Comparison of ENCODE assay signal across 18 cellular contexts in the genomic region with DNA sequence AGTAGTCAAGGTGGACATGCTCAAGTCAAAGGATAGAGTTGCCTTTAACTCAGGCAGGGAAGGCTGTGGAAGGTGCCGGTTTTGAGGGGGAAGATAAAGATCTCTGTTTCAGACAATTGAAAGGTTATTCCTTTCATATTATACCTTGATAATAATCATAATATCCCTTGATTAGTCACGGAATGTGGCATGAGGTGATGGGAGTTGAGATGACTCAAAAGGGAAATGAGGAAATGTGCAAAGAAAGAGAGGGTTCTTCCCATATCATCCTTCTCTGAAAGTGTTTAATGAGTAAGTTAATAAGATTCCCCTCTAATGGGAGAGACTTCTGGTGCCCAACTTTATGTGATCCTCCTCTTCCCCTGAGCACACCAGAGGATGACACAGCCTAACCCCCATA. TPM values are rescaled to one million over a fixed set of nuclear protein-coding genes. Genes with fewer than 3 reads are reported as not detected.
DNase-seq lines count a peak whose midpoint lies in the region; ATAC-seq and TF ChIP-seq lines count a peak whose summit lies in the region.
"Had no signal": no experiment of that assay in that cellular context is flagged by ENCODE, and none has a peak within 500 bp of the region (broad histone marks: within the 10 kb centered on the region; RNA-seq: fewer than 3 reads in every experiment).

No MANE protein-coding gene starts in this region.

- H3K79me2 ChIP-seq in PC-9 (ENCODE audit: low read depth): no peaks in the 10 kb centered on the region

- BruUV-seq in PC-9 (replicated peaks; lab: Mats Ljungman, UMichigan): no TSS peak

- intact Hi-C loops in PC-9 (cut with micrococcal nuclease; ENCODE audit: unreplicated experiment): no loop called here
- intact Hi-C loops in sciatic nerve (cut with DNase I): no loop called here

- TF ChIP-seq CTCF in PC-9 (conservative IDR thresholded peaks at IDR 0.05) (no peak), foreskin keratinocyte (conservative IDR thresholded peaks at IDR 0.05) (no peak)

- H4K20me1 ChIP-seq in PC-9 (ENCODE audit: insufficient read depth): no peaks in the 10 kb centered on the region

- no peaks in the 10 kb centered on the region for H3K36me3 ChIP-seq in PC-9 (ENCODE audit: low read depth)
- H3K36me3 ChIP-seq: BE2C, HAP-1 had no signal

- POLR2A ChIA-PET in PC-9 (lab: Charles Lee; ENCODE audit: unreplicated experiment): no interaction called here

- H3K27ac ChIP-seq in PC-9 (no peak overlapping the region; the same call in 1 of the 2 replicates), foreskin keratinocyte (no peak overlapping the region)
- H3K27ac ChIP-seq: GM23248 had no signal

- peak overlapping the region; percentile 46; the same call in 1 of the 2 replicates for H2AFZ ChIP-seq in PC-9
- H2AFZ ChIP-seq: GM23248 had no signal

- peaks cover 12% of the 10 kb centered on the region; the same call in 1 of the 2 replicates for H3F3A ChIP-seq in PC-9 (ENCODE audit: insufficient read depth, low read depth)

- H3K4me1 ChIP-seq in PC-9 (replicated peaks; ENCODE audit: insufficient read depth) (peaks cover 16% of the 10 kb centered on the region), foreskin keratinocyte (peaks cover 4% of the 10 kb centered on the region)
- H3K4me1 ChIP-seq: HAP-1 had no signal

- H3K9me3 ChIP-seq in PC-9 (ENCODE audit: insufficient read depth, low read depth): no peaks in the 10 kb centered on the region
- H3K9me3 ChIP-seq: HAP-1 had no signal

- H3K4me2 ChIP-seq in PC-9: peak overlapping the region; percentile 32

- H3K9me2 ChIP-seq in PC-9 (ENCODE audit: insufficient read depth): no peaks in the 10 kb centered on the region

- CTCF ChIA-PET in PC-9 (lab: Charles Lee): no interaction called here

- no peaks in the 10 kb centered on the region for H3K27me3 ChIP-seq in PC-9 (ENCODE audit: insufficient read depth, low read depth)
- H3K27me3 ChIP-seq in foreskin keratinocyte: peaks cover 11% of the 10 kb centered on the region
- H3K27me3 ChIP-seq: BE2C had no signal

- no peak overlapping the region for H3K4me3 ChIP-seq in PC-9
- H3K4me3 ChIP-seq: GM23248, HAP-1 had no signal

- ATAC-seq in foreskin keratinocyte: peak; percentile 41
- ATAC-seq in sciatic nerve: no peak

- DNase-seq in ELR (ENCODE audit: low read depth) (peak; percentile 1), PC-9 (peak in 1 of 2 experiments; percentile 59), foreskin keratinocyte (peak; percentile 17 to 34), sciatic nerve (ENCODE audit: low spot score) (no peak), NCI-H82 treated with DMSO at 0.1 percent for 48 hours (lab: John Stamatoyannopoulos, UW; ENCODE audit: unreplicated experiment) (no peak), MV-4-11 (lab: John Stamatoyannopoulos, UW) (no peak)
- DNase-seq: ACHN; BE2C; C1 segment of cervical spinal cord; CD4-positive, CD25-positive, alpha-beta regulatory T cell; CD8-positive, alpha-beta memory T cell; COR-L47; DMS 273 treated with DMSO at 0.1 percent for 48 hours; DMS53; DND-41; EL; GM23248 had no signal

RNA-seq across cellular contexts. Expression of gene HS3ST2, which starts 43.1 kb away (rescaled TPM):
- total RNA-seq in PC-9 (2021) (0.23 and 1.1 TPM in 2 replicates), foreskin keratinocyte (31.1 and 32.4 TPM in 2 replicates), sciatic nerve (2.6 TPM)
- polyA plus RNA-seq in foreskin keratinocyte: 34.3 and 36.2 TPM in 2 replicates
- total RNA-seq: CD4-positive, CD25-positive, alpha-beta regulatory T cell; CD8-positive, alpha-beta memory T cell; GM23248 had no signal
- polyA plus RNA-seq: CD4-positive, CD25-positive, alpha-beta regulatory T cell; CD8-positive, alpha-beta memory T cell; GM23248 had no signal

Comparison
In these comparisons a context has a peak if more than half of its experiments do, and no peak if none do; other contexts are left out.
1. DNase-seq: peak in ELR (single experiment) and foreskin keratinocyte (2 of 2); none in sciatic nerve (single experiment), NCI-H82 treated with DMSO at 0.1 percent for 48 hours (single experiment) and MV-4-11 (single experiment).